ENCODE assay signal across 12 cellular contexts in the genomic region with DNA sequence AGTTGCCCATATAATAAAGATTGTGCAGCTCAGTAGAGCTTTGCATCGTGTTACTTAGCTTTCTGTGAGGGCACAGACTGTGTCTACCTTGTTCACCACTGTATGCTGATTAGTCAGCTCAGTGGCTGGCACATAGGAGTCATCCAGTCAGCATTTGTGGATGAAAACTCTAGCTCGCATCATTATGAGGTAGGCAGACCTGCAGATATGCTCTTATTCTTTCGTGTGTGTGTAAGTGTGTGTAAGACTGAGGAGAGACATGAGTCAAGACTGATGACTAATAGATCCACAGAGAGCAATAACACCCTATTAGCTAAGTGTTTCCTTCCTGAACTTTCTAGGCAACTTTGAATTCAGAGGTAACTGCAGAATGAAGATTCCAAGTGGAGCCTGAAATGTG. TPM values are rescaled to one million over a fixed set of nuclear protein-coding genes. Genes with fewer than 3 reads are reported as not detected.
DNase-seq lines count a peak whose midpoint lies in the region; ATAC-seq and TF ChIP-seq lines count a peak whose summit lies in the region.
"Had no signal": no experiment of that assay in that cellular context is flagged by ENCODE, and none has a peak within 500 bp of the region (broad histone marks: within the 10 kb centered on the region; RNA-seq: fewer than 3 reads in every experiment).

No MANE protein-coding gene starts in this region.

- ATAC-seq in activated T-cell treated with anti-CD3 and anti-CD28 coated beads, Interleukin-2, amount 50 U/mL, for 4 hours, result peak; percentile 99 to 100
- peak; percentile 100 for ATAC-seq in stimulated activated naive CD8-positive, alpha-beta T cell treated with anti-CD3 and anti-CD28 coated beads, Interleukin-15, Interleukin-2, amounts not matched to agents 100 U/mL and 50 U/mL, for 24 hours
- ATAC-seq in HG02623 (IDR thresholded peaks at IDR 0.05; ENCODE audit: unreplicated experiment), result no peak
- ATAC-seq in HG03432 (IDR thresholded peaks at IDR 0.05; ENCODE audit: unreplicated experiment), result no peak

- H3K4me3 Mint-ChIP-seq in activated T-cell treated with anti-CD3 and anti-CD28 coated beads, Interleukin-2, amount 50 U/mL, for 4 hours, result peak overlapping the region; percentile 46

- peaks cover 22% of the 10 kb centered on the region for H3K4me1 Mint-ChIP-seq in activated T-cell treated with anti-CD3 and anti-CD28 coated beads, Interleukin-2, amount 50 U/mL, for 4 hours (ENCODE audit: low read depth)

- peaks cover 63% of the 10 kb centered on the region for H3K36me3 Mint-ChIP-seq in activated T-cell treated with anti-CD3 and anti-CD28 coated beads, Interleukin-2, amount 50 U/mL, for 4 hours (ENCODE audit: insufficient read depth)

- H3K9me3 ChIP-seq in WERI-Rb-1 (ENCODE audit: severe bottlenecking), result no peaks in the 10 kb centered on the region
- H3K9me3 ChIP-seq: esophagus muscularis mucosa had no signal

- H3K36me3 ChIP-seq in WERI-Rb-1, result peaks cover 58% of the 10 kb centered on the region

- no peak for TF ChIP-seq CTCF in fibroblast of the aortic adventitia (IDR thresholded peaks at IDR 0.05; ENCODE audit: insufficient read depth, low read length)
- no peak for TF ChIP-seq CTCF in WERI-Rb-1 (IDR thresholded peaks at IDR 0.05; ENCODE audit: low read depth, low read length)

- no peaks in the 10 kb centered on the region for H3K9me3 Mint-ChIP-seq in activated T-cell treated with anti-CD3 and anti-CD28 coated beads, Interleukin-2, amount 50 U/mL, for 4 hours

- no peaks in the 10 kb centered on the region for H3K27me3 Mint-ChIP-seq in activated T-cell treated with anti-CD3 and anti-CD28 coated beads, Interleukin-2, amount 50 U/mL, for 4 hours (ENCODE audit: low read depth)

- H3K4me3 ChIP-seq in fibroblast of the aortic adventitia (ENCODE audit: low read depth, low read length) (no peak overlapping the region), WERI-Rb-1 (ENCODE audit: low read depth, low read length) (no peak overlapping the region)
- H3K4me3 ChIP-seq: esophagus muscularis mucosa had no signal

- no peaks in the 10 kb centered on the region for H3K27me3 ChIP-seq in WERI-Rb-1 (ENCODE audit: insufficient read depth, low read depth, severe bottlenecking)
- H3K27me3 ChIP-seq: esophagus muscularis mucosa had no signal

- peak; percentile 62 for DNase-seq in activated T-cell treated with anti-CD3 and anti-CD28 coated beads for 24 hours (ENCODE audit: low read depth)
- DNase-seq in activated T-cell treated with anti-CD3 and anti-CD28 coated beads, Interleukin-2, amount 50 U/mL, for 1 hour, result no peak
- peak; percentile 20 for DNase-seq in activated T-cell treated with anti-CD3 and anti-CD28 coated beads, Interleukin-2, amount 50 U/mL, for 4 hours
- DNase-seq in fibroblast of the aortic adventitia (ENCODE audit: low read depth), result peak; percentile 89
- peak; percentile 44 for DNase-seq in stimulated activated naive CD8-positive, alpha-beta T cell treated with anti-CD3 and anti-CD28 coated beads, Interleukin-15, Interleukin-2, amounts not matched to agents 100 U/mL and 50 U/mL, for 24 hours
- DNase-seq in WERI-Rb-1, result no peak
- DNase-seq: NCI-H187 had no signal

- H3K27ac ChIP-seq in WERI-Rb-1, result no peak overlapping the region
- H3K27ac ChIP-seq: C4-2B, esophagus muscularis mucosa, VCaP had no signal

RNA-seq across cellular contexts. Expression of gene TTF2, which starts 17.1 kb away (rescaled TPM):
- total RNA-seq in activated T-cell treated with anti-CD3 and anti-CD28 coated beads, Interleukin-2, amount 50 U/mL, for 4 hours, result 10 to 100 TPM; 59.8 to 62.4 (median 60.7) TPM
- 9.4 and 11.0 TPM in 2 replicates for total RNA-seq in fibroblast of the aortic adventitia (ENCODE audit: low replicate concordance)

RNA-seq across cellular contexts. Expression of gene TRIM45, which starts 44.3 kb away (rescaled TPM):
- under 1 TPM; 0.15 to 0.33 (median 0.21) TPM for total RNA-seq in activated T-cell treated with anti-CD3 and anti-CD28 coated beads, Interleukin-2, amount 50 U/mL, for 4 hours
- 3.3 and 8.1 TPM in 2 replicates for total RNA-seq in fibroblast of the aortic adventitia (ENCODE audit: low replicate concordance)

Comparison
In these comparisons a context has a peak if more than half of its experiments do, and no peak if none do; other contexts are left out.
1. DNase-seq: peak in activated T-cell treated with anti-CD3 and anti-CD28 coated beads for 24 hours (single experiment), activated T-cell treated with anti-CD3 and anti-CD28 coated beads, Interleukin-2, amount 50 U/mL, for 4 hours (single experiment), fibroblast of the aortic adventitia (single experiment) and stimulated activated naive CD8-positive, alpha-beta T cell treated with anti-CD3 and anti-CD28 coated beads, Interleukin-15, Interleukin-2, amounts not matched to agents 100 U/mL and 50 U/mL, for 24 hours (single experiment); none in activated T-cell treated with anti-CD3 and anti-CD28 coated beads, Interleukin-2, amount 50 U/mL, for 1 hour (single experiment) and WERI-Rb-1 (single experiment).
2. ATAC-seq: peak in activated T-cell treated with anti-CD3 and anti-CD28 coated beads, Interleukin-2, amount 50 U/mL, for 4 hours (2 of 2) and stimulated activated naive CD8-positive, alpha-beta T cell treated with anti-CD3 and anti-CD28 coated beads, Interleukin-15, Interleukin-2, amounts not matched to agents 100 U/mL and 50 U/mL, for 24 hours (single experiment); none in HG02623 (single experiment) and HG03432 (single experiment).